8 cellular contexts compared by ENCODE assay signal in genomic region chr17:4444782-4445473, GRCh38. TPM values are rescaled to one million over a fixed set of nuclear protein-coding genes. Genes with fewer than 3 reads are reported as not detected.
DNase-seq lines count a peak whose midpoint lies in the region; ATAC-seq and TF ChIP-seq lines count a peak whose summit lies in the region.

No MANE protein-coding gene starts in this region.

- peaks cover 11% of the 10 kb centered on the region for H3K4me1 ChIP-seq in lower lobe of right lung

- no peaks in the 10 kb centered on the region for H3K27me3 ChIP-seq in lower lobe of right lung (ENCODE audit: low read depth)

- no peak overlapping the region for H3K4me3 ChIP-seq in lower lobe of right lung

- no peaks in the 10 kb centered on the region for H3K9me3 ChIP-seq in lower lobe of right lung

- ATAC-seq in lower lobe of right lung: peak; percentile 72 to 81

- no peaks in the 10 kb centered on the region for H3K9me3 Mint-ChIP-seq in endothelial cell (ENCODE audit: unreplicated experiment)

- no peak for TF ChIP-seq CTCF in lower lobe of right lung (IDR thresholded peaks at IDR 0.05)
- TF ChIP-seq CTCF in endothelial cell (IDR thresholded peaks at IDR 0.05; ENCODE audit: unreplicated experiment): no peak

- H3K36me3 ChIP-seq in lower lobe of right lung: no peaks in the 10 kb centered on the region

- peak; percentile 49 for DNase-seq in Ammon's horn (ENCODE audit: low spot score)
- peak; percentile 88 for DNase-seq in M059J (ENCODE audit: low read depth)
- peak; percentile 53 for DNase-seq in amniotic epithelial cell (ENCODE audit: low read depth)
- peak; percentile 82 for DNase-seq in lower lobe of right lung
- DNase-seq in putamen (ENCODE audit: low spot score): no peak
- no peak for DNase-seq in endothelial cell (ENCODE audit: low spot score)
- DNase-seq in NCI-H2081 (lab: John Stamatoyannopoulos, UW): no peak
- DNase-seq in NCI-H526 (lab: John Stamatoyannopoulos, UW): no peak

- no peak overlapping the region for H3K27ac ChIP-seq in lower lobe of right lung

- H3K27me3 Mint-ChIP-seq in endothelial cell (ENCODE audit: unreplicated experiment): peaks cover 3% of the 10 kb centered on the region

- H3K36me3 Mint-ChIP-seq in endothelial cell (ENCODE audit: low read depth, unreplicated experiment): no peaks in the 10 kb centered on the region

- no peak overlapping the region for H3K4me3 Mint-ChIP-seq in endothelial cell (ENCODE audit: unreplicated experiment)

- H3K27ac Mint-ChIP-seq in endothelial cell (ENCODE audit: unreplicated experiment): no peak overlapping the region

- H3K4me1 Mint-ChIP-seq in endothelial cell (ENCODE audit: unreplicated experiment): no peaks in the 10 kb centered on the region

- intact Hi-C loops in lower lobe of right lung (cut with DNase I): no loop called here

RNA-seq across cellular contexts. Expression of gene SPNS3, which starts 11.2 kb away (rescaled TPM):
- total RNA-seq in M059J (2014; rRNA removed; shearing (Covaris generic)): 0.05 TPM in 1 of 2 replicates, not detected in the other
- total RNA-seq in lower lobe of right lung: 0.24 TPM
- 0.18 TPM for total RNA-seq in endothelial cell (ENCODE audit: unreplicated experiment)

RNA-seq across cellular contexts. Expression of gene SPNS2, which starts 53.8 kb away (rescaled TPM):
- 0.52 and 0.54 TPM in 2 replicates for total RNA-seq in M059J (2014; rRNA removed; shearing (Covaris generic))
- total RNA-seq in lower lobe of right lung (42.0 TPM), endothelial cell (ENCODE audit: unreplicated experiment) (187 TPM)

Comparison
In these comparisons a context has a peak if more than half of its experiments do, and no peak if none do; other contexts are left out.
1. DNase-seq: peak in Ammon's horn (single experiment), M059J (single experiment), amniotic epithelial cell (single experiment) and lower lobe of right lung (single experiment); none in putamen (single experiment), endothelial cell (single experiment), NCI-H2081 (0 of 2) and NCI-H526 (0 of 2).
2. RNA of gene SPNS2, which starts 53.8 kb away (total RNA-seq): 187 TPM in endothelial cell (single experiment) and 42.0 TPM in lower lobe of right lung (single experiment); 0.52 to 0.54 TPM in M059J; every median in the first group is over 10 times any median in the second.